17 cellular contexts compared by ENCODE assay signal in genomic region chr4:37864786-37865185, GRCh38. TPM values are rescaled to one million over a fixed set of nuclear protein-coding genes. Genes with fewer than 3 reads are reported as not detected.
A peak's percentile ranks its signal among the peaks of the same experiment; 100 is the strongest.
DNase-seq lines count a peak whose midpoint lies in the region; ATAC-seq and TF ChIP-seq lines count a peak whose summit lies in the region.
"Had no signal": no experiment of that assay in that cellular context is flagged by ENCODE, and none has a peak within 500 bp of the region (broad histone marks: within the 10 kb centered on the region; RNA-seq: fewer than 3 reads in every experiment).

No MANE protein-coding gene starts in this region.

- TF ChIP-seq EP300 in gastroesophageal sphincter (IDR thresholded peaks at IDR 0.05), result no peak

- DNase-seq in GDM1 (lab: John Stamatoyannopoulos, UW), result peak; percentile 64
- peak; percentile 59 for DNase-seq in NOMO-1 treated with dmso at 0.1 percent for 144 hours (lab: John Stamatoyannopoulos, UW; ENCODE audit: unreplicated experiment)
- no peak for DNase-seq in GOT3 (lab: John Stamatoyannopoulos, UW)
- DNase-seq in vagina (ENCODE audit: extremely low spot score in 2 of 2), result no peak
- DNase-seq in NCI-H1417 (lab: John Stamatoyannopoulos, UW), result no peak
- no peak for DNase-seq in activated CD4-positive, alpha-beta T cell treated with anti-CD3 and anti-CD28 coated beads, Interleukin-2, amount 50 U/mL, for 1 hour
- DNase-seq: activated CD4-positive, alpha-beta T cell treated with anti-CD3 and anti-CD28 coated beads, Interleukin-2, amount 50 U/mL, for 4 hours; activated naive CD4-positive, alpha-beta T cell treated with anti-CD3 and anti-CD28 coated beads, Interleukin-2, amount 10 ng/mL, durations not matched to agents 7 days and 5 days; activated T-cell treated with anti-CD3 and anti-CD28 coated beads for 4 hours; Caco-2; foreskin melanocyte; NCI-H2029 treated with DMSO at 0.1 percent for 48 hours; NCI-H510A treated with DMSO at 0.1 percent for 48 hours; PC-3; retina had no signal

- no peaks in the 10 kb centered on the region for H3K9me3 ChIP-seq in gastroesophageal sphincter
- H3K9me3 ChIP-seq in neutrophil, result no peaks in the 10 kb centered on the region
- H3K9me3 ChIP-seq in vagina, result no peaks in the 10 kb centered on the region
- H3K9me3 ChIP-seq: Caco-2 had no signal

- TF ChIP-seq POLR2A in gastroesophageal sphincter (IDR thresholded peaks at IDR 0.05), result no peak
- no peak for TF ChIP-seq POLR2A in vagina (IDR thresholded peaks at IDR 0.05)

- 13 to 61% methylated on average over 1 to 4 of the region's 4 CpGs for WGBS in gastroesophageal sphincter (ENCODE audit: low coverage in 1 of 2), 2 donors

- TF ChIP-seq CTCF in gastroesophageal sphincter (IDR thresholded peaks at IDR 0.05) (no peak), neutrophil (IDR thresholded peaks at IDR 0.05) (no peak), vagina (IDR thresholded peaks at IDR 0.05) (no peak)

- no peak overlapping the region for H3K4me3 ChIP-seq in gastroesophageal sphincter
- H3K4me3 ChIP-seq in neutrophil (ENCODE audit: low read depth in 1 of 2, low read length in 1 of 2), result peak overlapping the region; percentile 62 to 65
- no peak overlapping the region for H3K4me3 ChIP-seq in vagina

- no peak for ATAC-seq in gastroesophageal sphincter
- ATAC-seq: PC-3 had no signal

- H3K36me3 ChIP-seq in gastroesophageal sphincter, result peaks cover 0 to 15% of the 10 kb centered on the region in 2 donors
- peaks cover 34% of the 10 kb centered on the region for H3K36me3 ChIP-seq in neutrophil
- no peaks in the 10 kb centered on the region for H3K36me3 ChIP-seq in vagina

- intact Hi-C loops in vagina (cut with DNase I), result no loop called here

- H3K27me3 ChIP-seq in gastroesophageal sphincter (no peaks in the 10 kb centered on the region), neutrophil (no peaks in the 10 kb centered on the region), vagina (no peaks in the 10 kb centered on the region)

- H3K4me1 ChIP-seq in gastroesophageal sphincter (peaks cover 0 to 35% (median 8%) of the 10 kb centered on the region in 3 donors), neutrophil (ENCODE audit: control insufficient read depth in 1 of 2, insufficient read depth in 1 of 2, low read depth in 1 of 2, low read length in 1 of 2) (peaks cover 65 to 70% of the 10 kb centered on the region in 2 experiments), vagina (no peaks in the 10 kb centered on the region)
- H3K4me1 ChIP-seq: Caco-2 had no signal

- H3K27ac ChIP-seq in gastroesophageal sphincter (peak overlapping the region in 3 of 4 donors; percentile 36 to 64 (median 55)), neutrophil (peak overlapping the region; percentile 86), vagina (no peak overlapping the region)

RNA-seq across cellular contexts. Expression of gene TBC1D1, which starts 26.1 kb away (rescaled TPM):
- 100 to 1,000 TPM; 190 to 279 (median 241) TPM for total RNA-seq in gastroesophageal sphincter
- total RNA-seq in vagina, result 96.0 TPM

RNA-seq across cellular contexts. Expression of gene PGM2, which starts 38.3 kb away (rescaled TPM):
- total RNA-seq in gastroesophageal sphincter (10 to 100 TPM; 19.9 to 35.6 (median 25.3) TPM), vagina (30.2 TPM)

Comparison
In these comparisons a context has a peak if more than half of its experiments do, and no peak if none do; other contexts are left out.
1. DNase-seq: peak in GDM1 (single experiment) and NOMO-1 treated with dmso at 0.1 percent for 144 hours (single experiment); none in GOT3 (single experiment), vagina (0 of 2), NCI-H1417 (0 of 3) and activated CD4-positive, alpha-beta T cell treated with anti-CD3 and anti-CD28 coated beads, Interleukin-2, amount 50 U/mL, for 1 hour (single experiment).
2. H3K4me3 ChIP-seq: peak in neutrophil (2 of 2); none in gastroesophageal sphincter (0 of 2) and vagina (0 of 2).